7 cellular contexts compared by ENCODE assay signal in the genomic region with DNA sequence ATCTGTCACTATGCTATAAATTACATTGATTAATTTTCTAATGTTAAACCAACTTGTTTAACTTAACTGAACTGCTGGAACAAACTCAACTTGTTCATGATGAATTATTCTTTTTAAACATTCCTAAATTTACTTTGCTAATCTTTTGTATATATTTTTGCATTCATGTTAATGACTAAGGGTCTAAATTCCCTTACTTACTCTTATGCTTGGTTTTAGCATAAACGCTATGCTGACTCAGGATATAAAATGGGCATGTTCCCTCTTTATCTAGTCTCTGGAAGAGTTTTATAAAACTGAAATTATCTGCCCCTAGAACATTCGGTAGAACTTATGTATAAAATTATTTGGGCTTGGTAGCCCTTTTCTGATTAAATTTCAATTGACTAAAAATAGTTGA.
"Had no signal": no experiment of that assay in that cellular context is flagged by ENCODE, and none has a peak within 500 bp of the region (broad histone marks: within the 10 kb centered on the region; RNA-seq: fewer than 3 reads in every experiment).

No MANE protein-coding gene starts in this region.

- H3K4me3 ChIP-seq: GM12878 had no signal

- FAIRE-seq: GM12878, GM12891, GM12892, GM18507, GM19239 had no signal

- ATAC-seq: GM12878 had no signal

- DNase-seq: GDM1, GF-D8 had no signal
